Comparison of ENCODE assay signal across 1 cellular context in genomic region chr9:8338249-8338721, GRCh38.
TF ChIP-seq lines count a peak whose summit lies in the region.

No MANE protein-coding gene starts in this region.

TF ChIP-seq in endothelial cell of umbilical vein, 7 proteins besides CTCF, POLR2A, EP300 and RAD21 (continued from another document):
- no peak for TF ChIP-seq MAX (IDR thresholded peaks at IDR 0.05; ENCODE audit: insufficient read depth, insufficient read length)
- no peak for TF ChIP-seq MYC (IDR thresholded peaks at IDR 0.05; ENCODE audit: low read depth, low read length)
- TF ChIP-seq GATA2 (IDR thresholded peaks at IDR 0.05; ENCODE audit: insufficient read depth, insufficient read length, low read depth, low read length), result no peak
- TF ChIP-seq FOS (IDR thresholded peaks at IDR 0.05; ENCODE audit: borderline replicate concordance, insufficient read depth, low read length), result no peak
TF ChIP-seq in endothelial cell of umbilical vein: peak in this region for 0.
